ENCODE assay signal across 8 cellular contexts in genomic region chr21:32728455-32729237, GRCh38. TPM values are rescaled to one million over a fixed set of nuclear protein-coding genes. Genes with fewer than 3 reads are reported as not detected.
DNase-seq lines count a peak whose midpoint lies in the region; ATAC-seq and TF ChIP-seq lines count a peak whose summit lies in the region.

No MANE protein-coding gene starts in this region.

- H3K79me1 ChIP-seq in mesenchymal stem cell (replicated peaks; ENCODE audit: low read length, poor library complexity, severe bottlenecking): peaks cover 9% of the 10 kb centered on the region

- no peak overlapping the region for H4K91ac ChIP-seq in mesenchymal stem cell (ENCODE audit: low read length)

- H2BK5ac ChIP-seq in mesenchymal stem cell (ENCODE audit: low read depth, low read length, poor library complexity, severe bottlenecking): no peak overlapping the region

- H3K23ac ChIP-seq in mesenchymal stem cell (ENCODE audit: low read length in 2 of 2): no peak overlapping the region

- no peak overlapping the region for H3K14ac ChIP-seq in mesenchymal stem cell (ENCODE audit: low read length in 2 of 2)

- no peak for TF ChIP-seq POLR2A in body of pancreas (IDR thresholded peaks at IDR 0.05)
- no peak for TF ChIP-seq POLR2A in uterus (IDR thresholded peaks at IDR 0.05)

- H3K36me3 ChIP-seq in body of pancreas (replicated peaks in 1 of 2; ENCODE audit: insufficient read depth in 1 of 2, low read depth in 2 of 2): no peaks in the 10 kb centered on the region
- H3K36me3 ChIP-seq in mesenchymal stem cell (ENCODE audit: control insufficient read depth in 1 of 2, insufficient read depth in 2 of 2, low read depth in 1 of 2, low read length in 2 of 2): peaks cover 2 to 21% of the 10 kb centered on the region in 2 experiments
- no peaks in the 10 kb centered on the region for H3K36me3 ChIP-seq in uterus

- no peaks in the 10 kb centered on the region for H3K27me3 ChIP-seq in body of pancreas
- no peaks in the 10 kb centered on the region for H3K27me3 ChIP-seq in mesenchymal stem cell (ENCODE audit: control insufficient read depth in 1 of 2, insufficient read depth in 1 of 2, low read length in 2 of 2)
- H3K27me3 ChIP-seq in uterus: no peaks in the 10 kb centered on the region

- H3K9ac ChIP-seq in mesenchymal stem cell (ENCODE audit: low read length): peak overlapping the region; percentile 82

- H4K8ac ChIP-seq in mesenchymal stem cell (ENCODE audit: low read length): no peak overlapping the region

- no peaks in the 10 kb centered on the region for H3K9me3 ChIP-seq in body of pancreas
- no peaks in the 10 kb centered on the region for H3K9me3 ChIP-seq in mesenchymal stem cell (ENCODE audit: control insufficient read depth, low read length)
- H3K9me3 ChIP-seq in uterus: no peaks in the 10 kb centered on the region

- H2BK12ac ChIP-seq in mesenchymal stem cell (ENCODE audit: low read length in 2 of 2): no peak overlapping the region

- H2BK15ac ChIP-seq in mesenchymal stem cell (ENCODE audit: low read depth, poor library complexity, severe bottlenecking): no peak overlapping the region

- H3K4ac ChIP-seq in mesenchymal stem cell (ENCODE audit: low read depth in 1 of 2, low read length in 2 of 2): no peak overlapping the region

- peak overlapping the region; percentile 87 for H3K4me2 ChIP-seq in mesenchymal stem cell (ENCODE audit: low read length, poor library complexity, severe bottlenecking)

- no peak for ATAC-seq in body of pancreas
- ATAC-seq in HG03469 (IDR thresholded peaks at IDR 0.05; ENCODE audit: unreplicated experiment): no peak

- H2BK120ac ChIP-seq in mesenchymal stem cell (ENCODE audit: low read depth, low read length): no peak overlapping the region

- peak overlapping the region; percentile 79 to 96 (median 88) for H3K27ac ChIP-seq in body of pancreas
- H3K27ac ChIP-seq in mesenchymal stem cell (ENCODE audit: low read length, poor library complexity, severe bottlenecking): peak overlapping the region; percentile 65
- H3K27ac ChIP-seq in uterus: peak overlapping the region; percentile 81 to 82

- H2AFZ ChIP-seq in mesenchymal stem cell (ENCODE audit: low read depth, low read length): peak overlapping the region; percentile 55

- H3K4me1 ChIP-seq in body of pancreas (peaks cover 17% of the 10 kb centered on the region), mesenchymal stem cell (ENCODE audit: control insufficient read depth, insufficient read depth, low read depth, low read length) (peaks cover 2% of the 10 kb centered on the region), uterus (no peaks in the 10 kb centered on the region)

- no peak overlapping the region for H3K18ac ChIP-seq in mesenchymal stem cell (ENCODE audit: low read depth in 1 of 2, low read length in 2 of 2)

- no peak for TF ChIP-seq CTCF in LNCaP clone FGC (IDR thresholded peaks at IDR 0.05; ENCODE audit: control insufficient read depth, extremely low read depth, insufficient read depth)
- no peak for TF ChIP-seq CTCF in body of pancreas (IDR thresholded peaks at IDR 0.05)
- no peak for TF ChIP-seq CTCF in uterus (IDR thresholded peaks at IDR 0.05)

- H2AK5ac ChIP-seq in mesenchymal stem cell (ENCODE audit: low read length, severe bottlenecking): no peak overlapping the region

- peak; percentile 43 for DNase-seq in SIG-M5 treated with dmso at 0.1 percent for 504 hours (lab: John Stamatoyannopoulos, UW; ENCODE audit: unreplicated experiment)
- no peak for DNase-seq in SIG-M5 (lab: John Stamatoyannopoulos, UW)
- no peak for DNase-seq in LNCaP clone FGC (ENCODE audit: low read depth)
- DNase-seq in body of pancreas: no peak
- DNase-seq in mesenchymal stem cell: no peak
- DNase-seq in uterus: no peak
- no peak for DNase-seq in stimulated activated CD8-positive, alpha-beta memory T cell treated with anti-CD3 and anti-CD28 coated beads, Interleukin-4, amount 100 ng/mL, for 48 hours

- 9 to 15% methylated on average over 16 of the region's 16 CpGs for WGBS in body of pancreas, 2 donors
- 20% methylated on average over 16 of the region's 16 CpGs for WGBS in mesenchymal stem cell

- intact Hi-C loops in body of pancreas (cut with DNase I) (no loop called here), uterus (cut with DNase I; ENCODE audit: low total_unique reads) (no loop called here)

- peak overlapping the region; percentile 91 for H3K4me3 ChIP-seq in LNCaP clone FGC (ENCODE audit: low read depth, low read length)
- H3K4me3 ChIP-seq in body of pancreas: peak overlapping the region; percentile 91
- H3K4me3 ChIP-seq in mesenchymal stem cell (ENCODE audit: insufficient read depth in 1 of 2, low read depth in 1 of 2, low read length in 2 of 2): peak overlapping the region; percentile 65 to 82
- H3K4me3 ChIP-seq in uterus: peak overlapping the region; percentile 74 to 91

RNA-seq across cellular contexts. Expression of gene SYNJ1, which starts 0.8 kb away (rescaled TPM):
- total RNA-seq in body of pancreas (1 to 10 TPM; 4.6 to 4.7 TPM), uterus (10 to 100 TPM in 3 of 4 donors, 1 to 10 TPM in 1; 8.8 to 25.0 (median 15.7) TPM)
- polyA plus RNA-seq in mesenchymal stem cell (2013, experiment 1 of 2): 5.4 TPM
- polyA plus RNA-seq in mesenchymal stem cell (2013, experiment 2 of 2): 6.7 TPM

RNA-seq across cellular contexts. Expression of gene PAXBP1, which starts 42.9 kb away (rescaled TPM):
- total RNA-seq in body of pancreas (10 to 100 TPM; 51.9 to 84.0 TPM), uterus (10 to 100 TPM; 47.9 to 85.4 (median 62.6) TPM)
- polyA plus RNA-seq in mesenchymal stem cell (2013, experiment 1 of 2): 13.5 TPM
- polyA plus RNA-seq in mesenchymal stem cell (2013, experiment 2 of 2): 12.9 TPM
